Comparison of ENCODE assay signal across 9 cellular contexts in the genomic region with DNA sequence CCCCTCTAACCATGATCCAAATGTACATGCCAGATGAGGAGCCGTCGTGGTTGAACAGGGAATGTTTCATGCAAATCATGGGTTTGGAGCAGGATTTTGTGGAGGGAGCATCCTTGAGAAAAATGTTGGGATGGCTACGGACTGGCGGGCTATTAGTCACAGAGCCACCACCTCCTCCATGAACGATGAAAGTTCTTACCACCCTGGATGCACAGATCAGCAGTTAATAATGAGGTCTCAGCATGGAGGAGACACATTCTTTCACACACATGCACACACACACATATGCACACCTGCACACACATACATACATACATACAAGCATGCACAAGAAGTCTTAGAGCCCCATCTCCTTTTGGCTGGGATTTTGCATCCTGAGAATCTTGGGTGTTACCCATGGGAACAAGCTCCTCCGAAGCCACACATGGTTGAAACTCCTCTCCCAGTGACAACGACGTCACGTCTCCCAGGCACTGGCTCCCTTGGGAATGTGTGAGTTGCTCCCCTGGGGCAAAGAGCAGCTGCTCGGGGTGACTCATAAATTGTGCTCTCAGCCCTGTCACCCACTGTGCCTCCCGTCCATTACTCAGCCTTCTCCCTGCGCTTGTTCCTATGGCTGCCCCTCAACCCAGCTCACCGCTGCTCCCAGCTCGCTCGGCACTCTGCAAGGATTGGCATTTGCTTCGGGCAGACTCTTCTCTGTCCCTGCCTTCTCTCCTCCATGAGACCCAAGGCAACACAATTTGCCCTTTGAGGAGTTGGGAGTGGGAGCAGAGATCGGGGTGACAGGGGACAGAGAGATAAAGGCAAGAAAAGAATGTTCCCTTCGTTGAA.
DNase-seq lines count a peak whose midpoint lies in the region; TF ChIP-seq lines count a peak whose summit lies in the region.
"Had no signal": no experiment of that assay in that cellular context is flagged by ENCODE, and none has a peak within 500 bp of the region (broad histone marks: within the 10 kb centered on the region; RNA-seq: fewer than 3 reads in every experiment).

No MANE protein-coding gene starts in this region.

- no peaks in the 10 kb centered on the region for H3K36me3 ChIP-seq in MG63
- H3K36me3 ChIP-seq in prostate gland: no peaks in the 10 kb centered on the region
- H3K36me3 ChIP-seq: adrenal gland had no signal

- WGBS in prostate gland: 58% methylated on average over 18 of the region's 18 CpGs

- peak; percentile 58 for DNase-seq in AG04449 (ENCODE audit: low read depth, low spot score)
- peak; percentile 52 for DNase-seq in GM20000 (ENCODE audit: low spot score)
- peak; percentile 87 for DNase-seq in MG63
- DNase-seq in progenitor cell of endocrine pancreas (ENCODE audit: low spot score, unreplicated experiment): no peak
- DNase-seq in prostate gland (ENCODE audit: low spot score): no peak
- DNase-seq in activated naive CD4-positive, alpha-beta T cell treated with Interleukin-2 at 50 U/mL for 16 hours: no peak
- DNase-seq in DMS79 treated with DMSO at 0.1 percent for 48 hours (lab: John Stamatoyannopoulos, UW): no peak

- H3K27me3 Mint-ChIP-seq in progenitor cell of endocrine pancreas: no peaks in the 10 kb centered on the region

- CTCF ChIA-PET in AG04449 (lab: Yijun Ruan, JAX): interaction anchor here (0.9 to 1.5 kb wide), 2 partner anchors 9 to 13 kb away, joined by 3 read pairs; no protein-coding TSS in a partner anchor

- no peaks in the 10 kb centered on the region for H3K27me3 ChIP-seq in MG63
- no peaks in the 10 kb centered on the region for H3K27me3 ChIP-seq in prostate gland (replicated peaks; ENCODE audit: insufficient read depth)
- H3K27me3 ChIP-seq: adrenal gland had no signal

- peak overlapping the region; percentile 18 for H3K27ac Mint-ChIP-seq in progenitor cell of endocrine pancreas

- no peaks in the 10 kb centered on the region for H3K9me3 Mint-ChIP-seq in progenitor cell of endocrine pancreas (ENCODE audit: low read depth)

- TF ChIP-seq CTCF in AG04449 (IDR thresholded peaks at IDR 0.05; ENCODE audit: insufficient read depth, low read length, missing control alignments) (no peak), GM20000 (IDR thresholded peaks at IDR 0.05; ENCODE audit: extremely low read depth, missing control alignments) (no peak), progenitor cell of endocrine pancreas (IDR thresholded peaks at IDR 0.05; ENCODE audit: unreplicated experiment) (no peak), prostate gland (IDR thresholded peaks at IDR 0.05) (no peak)

- POLR2A ChIA-PET in AG04449 (lab: Yijun Ruan, JAX): interaction anchor here (0.6 to 1.7 kb wide), 5 partner anchors 39 to 344 kb away, joined by 3 to 6 read pairs (median 3); no protein-coding TSS in a partner anchor

- no peak overlapping the region for H3K4me3 Mint-ChIP-seq in progenitor cell of endocrine pancreas (ENCODE audit: low read depth)

- H3K9me3 ChIP-seq in MG63: no peaks in the 10 kb centered on the region
- no peaks in the 10 kb centered on the region for H3K9me3 ChIP-seq in prostate gland
- H3K9me3 ChIP-seq: adrenal gland had no signal

- H3K4me3 ChIP-seq in AG04449 (ENCODE audit: low read depth, low read length) (peak overlapping the region; percentile 15), MG63 (no peak overlapping the region), prostate gland (no peak overlapping the region)
- H3K4me3 ChIP-seq: adrenal gland had no signal

- H3K4me1 Mint-ChIP-seq in progenitor cell of endocrine pancreas (ENCODE audit: low read depth): peaks cover 19% of the 10 kb centered on the region

- H3K36me3 Mint-ChIP-seq in progenitor cell of endocrine pancreas (ENCODE audit: insufficient read depth): peaks cover 6% of the 10 kb centered on the region

- TF ChIP-seq POLR2A in prostate gland (IDR thresholded peaks at IDR 0.05): no peak

- peak overlapping the region; percentile 80 for H3K27ac ChIP-seq in cingulate gyrus (ENCODE audit: low read depth, low read length)
- peak overlapping the region in 1 of 2 donors; percentile 65 for H3K27ac ChIP-seq in prostate gland
- H3K27ac ChIP-seq: adrenal gland had no signal

- H3K4me1 ChIP-seq in prostate gland (replicated peaks): peaks cover 12% of the 10 kb centered on the region
- H3K4me1 ChIP-seq: adrenal gland had no signal

- intact Hi-C loops in prostate gland (cut with DNase I): no loop called here

Comparison
In these comparisons a context has a peak if more than half of its experiments do, and no peak if none do; other contexts are left out.
1. DNase-seq: peak in AG04449 (single experiment), GM20000 (single experiment) and MG63 (single experiment); none in progenitor cell of endocrine pancreas (single experiment), prostate gland (single experiment), activated naive CD4-positive, alpha-beta T cell treated with Interleukin-2 at 50 U/mL for 16 hours (single experiment) and DMS79 treated with DMSO at 0.1 percent for 48 hours (single experiment).